Comparison of ENCODE assay signal across 8 cellular contexts in the genomic region with DNA sequence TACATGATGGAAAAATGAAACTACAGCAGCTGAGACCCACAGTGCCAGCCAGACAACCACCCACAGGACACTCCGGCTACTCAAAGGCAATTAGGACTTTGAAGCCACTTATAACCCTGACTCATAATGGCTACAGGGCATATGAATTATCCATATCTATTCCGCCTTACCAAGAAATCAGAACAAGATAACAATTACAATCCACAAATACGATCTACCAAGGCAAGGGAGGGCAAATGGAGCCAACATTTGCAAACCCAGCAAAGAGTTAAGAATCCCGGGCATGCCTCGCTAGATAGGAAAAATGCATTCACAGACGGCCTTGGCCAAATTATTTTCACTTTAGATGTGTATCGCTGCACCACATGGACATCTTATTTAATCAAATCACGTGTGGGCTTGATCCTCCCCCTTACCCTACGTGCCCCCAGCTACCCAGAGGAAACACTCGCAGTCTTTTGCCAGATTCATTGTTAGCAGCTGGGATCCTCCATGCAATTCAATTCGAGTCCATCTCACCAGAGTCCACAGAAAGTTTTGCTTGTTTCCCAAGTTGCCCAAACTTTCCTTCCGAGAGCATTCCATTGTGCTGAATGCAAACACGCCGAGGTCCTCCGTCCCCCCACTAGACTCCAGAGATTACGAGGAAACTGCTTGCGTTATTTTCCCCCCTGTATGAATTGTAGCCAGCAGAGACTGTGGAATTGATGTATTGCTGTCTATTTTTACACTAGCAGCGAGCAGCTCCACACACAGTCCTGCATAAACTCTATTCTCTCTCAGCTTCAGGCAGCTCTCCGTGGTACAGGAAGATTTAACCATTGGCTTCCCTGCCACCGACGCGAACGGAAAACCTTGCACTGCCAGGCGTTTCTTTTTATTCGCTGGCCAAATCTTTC. TPM values are rescaled to one million over a fixed set of nuclear protein-coding genes. Genes with fewer than 3 reads are reported as not detected.
DNase-seq lines count a peak whose midpoint lies in the region; ATAC-seq, FAIRE-seq and TF ChIP-seq lines count a peak whose summit lies in the region.

No MANE protein-coding gene starts in this region.

- POLR2A ChIA-PET in A549 (lab: Yijun Ruan, JAX): no interaction called here

- no peak for TF ChIP-seq CTCF in A549 (IDR thresholded peaks at IDR 0.05)
- no peak for TF ChIP-seq CTCF in epithelial cell of proximal tubule (conservative IDR thresholded peaks at IDR 0.05; ENCODE audit: low read depth, low read length)

- H3K9me3 ChIP-seq in A549: no peaks in the 10 kb centered on the region

- FAIRE-seq in A549 (lab: Jason Lieb, UNC): no peak

- no peak for TF ChIP-seq EP300 in A549 (IDR thresholded peaks at IDR 0.05)

- no peak overlapping the region for H3K27ac ChIP-seq in A549

- TF ChIP-seq POLR2A in A549 (IDR thresholded peaks at IDR 0.05; ENCODE audit: low read length): no peak

- no peak for DNase-seq in A549 (ENCODE audit: low read depth in 1 of 2, low spot score in 1 of 2)
- DNase-seq in LHCN-M2 (ENCODE audit: low read depth): peak; percentile 44
- DNase-seq in epithelial cell of proximal tubule (ENCODE audit: low read depth): no peak
- peak; percentile 44 for DNase-seq in mucosa of gallbladder (ENCODE audit: low spot score)
- DNase-seq in NCI-H1694 treated with DMSO at 0.1 percent for 48 hours (lab: John Stamatoyannopoulos, UW): no peak
- DNase-seq in NCI-H1048 (lab: John Stamatoyannopoulos, UW): no peak

- CTCF ChIA-PET in A549 (lab: Yijun Ruan, JAX): no interaction called here

- peak overlapping the region; percentile 66 for H3K4me2 ChIP-seq in A549

- no peak for TF ChIP-seq RAD21 in A549 (conservative IDR thresholded peaks at IDR 0.05 in 1 of 2, IDR thresholded peaks at IDR 0.05 in 1 of 2)

- H3K4me1 ChIP-seq in A549: no peaks in the 10 kb centered on the region; the same call in 2 of the 3 replicates

- H3K4me3 ChIP-seq in A549 (peak overlapping the region; percentile 27; the same call in 2 of the 3 replicates), epithelial cell of proximal tubule (ENCODE audit: low read depth, low read length) (peak overlapping the region; percentile 81)

- WGBS in A549 (ENCODE audit: missing lambda C conversion rate): 11% methylated on average over 25 of the region's 25 CpGs

- ATAC-seq in A549 (peak in 1 of 2 experiments; percentile 37; a peak in 2 of 6 replicates), HG03342 (IDR thresholded peaks at IDR 0.05; ENCODE audit: unreplicated experiment) (no peak), GM19397 (IDR thresholded peaks at IDR 0.05; ENCODE audit: unreplicated experiment) (no peak)

TF ChIP-seq in A549, 52 proteins besides CTCF, POLR2A, EP300 and RAD21:
- TF ChIP-seq, protein P1, sequence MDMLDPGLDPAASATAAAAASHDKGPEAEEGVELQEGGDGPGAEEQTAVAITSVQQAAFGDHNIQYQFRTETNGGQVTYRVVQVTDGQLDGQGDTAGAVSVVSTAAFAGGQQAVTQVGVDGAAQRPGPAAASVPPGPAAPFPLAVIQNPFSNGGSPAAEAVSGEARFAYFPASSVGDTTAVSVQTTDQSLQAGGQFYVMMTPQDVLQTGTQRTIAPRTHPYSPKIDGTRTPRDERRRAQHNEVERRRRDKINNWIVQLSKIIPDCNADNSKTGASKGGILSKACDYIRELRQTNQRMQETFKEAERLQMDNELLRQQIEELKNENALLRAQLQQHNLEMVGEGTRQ (IDR thresholded peaks at IDR 0.05): no peak
- TF ChIP-seq, protein P2, sequence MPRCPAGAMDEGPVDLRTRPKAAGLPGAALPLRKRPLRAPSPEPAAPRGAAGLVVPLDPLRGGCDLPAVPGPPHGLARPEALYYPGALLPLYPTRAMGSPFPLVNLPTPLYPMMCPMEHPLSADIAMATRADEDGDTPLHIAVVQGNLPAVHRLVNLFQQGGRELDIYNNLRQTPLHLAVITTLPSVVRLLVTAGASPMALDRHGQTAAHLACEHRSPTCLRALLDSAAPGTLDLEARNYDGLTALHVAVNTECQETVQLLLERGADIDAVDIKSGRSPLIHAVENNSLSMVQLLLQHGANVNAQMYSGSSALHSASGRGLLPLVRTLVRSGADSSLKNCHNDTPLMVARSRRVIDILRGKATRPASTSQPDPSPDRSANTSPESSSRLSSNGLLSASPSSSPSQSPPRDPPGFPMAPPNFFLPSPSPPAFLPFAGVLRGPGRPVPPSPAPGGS (IDR thresholded peaks at IDR 0.05): no peak
- no peak for TF ChIP-seq HOXB13 (CRISPR knock-in tag; IDR thresholded peaks at IDR 0.05; ENCODE audit: low read depth)
- no peak for TF ChIP-seq KDM1A (IDR thresholded peaks at IDR 0.05; ENCODE audit: low read depth)
- TF ChIP-seq TP53 (CRISPR knock-in tag; IDR thresholded peaks at IDR 0.05): no peak
- TF ChIP-seq, protein P3, sequence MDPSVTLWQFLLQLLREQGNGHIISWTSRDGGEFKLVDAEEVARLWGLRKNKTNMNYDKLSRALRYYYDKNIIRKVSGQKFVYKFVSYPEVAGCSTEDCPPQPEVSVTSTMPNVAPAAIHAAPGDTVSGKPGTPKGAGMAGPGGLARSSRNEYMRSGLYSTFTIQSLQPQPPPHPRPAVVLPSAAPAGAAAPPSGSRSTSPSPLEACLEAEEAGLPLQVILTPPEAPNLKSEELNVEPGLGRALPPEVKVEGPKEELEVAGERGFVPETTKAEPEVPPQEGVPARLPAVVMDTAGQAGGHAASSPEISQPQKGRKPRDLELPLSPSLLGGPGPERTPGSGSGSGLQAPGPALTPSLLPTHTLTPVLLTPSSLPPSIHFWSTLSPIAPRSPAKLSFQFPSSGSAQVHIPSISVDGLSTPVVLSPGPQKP (IDR thresholded peaks at IDR 0.05; ENCODE audit: low read depth, low read length): no peak
- TF ChIP-seq GATA3 (IDR thresholded peaks at IDR 0.05; ENCODE audit: borderline replicate concordance): no peak
- TF ChIP-seq, protein P4, sequence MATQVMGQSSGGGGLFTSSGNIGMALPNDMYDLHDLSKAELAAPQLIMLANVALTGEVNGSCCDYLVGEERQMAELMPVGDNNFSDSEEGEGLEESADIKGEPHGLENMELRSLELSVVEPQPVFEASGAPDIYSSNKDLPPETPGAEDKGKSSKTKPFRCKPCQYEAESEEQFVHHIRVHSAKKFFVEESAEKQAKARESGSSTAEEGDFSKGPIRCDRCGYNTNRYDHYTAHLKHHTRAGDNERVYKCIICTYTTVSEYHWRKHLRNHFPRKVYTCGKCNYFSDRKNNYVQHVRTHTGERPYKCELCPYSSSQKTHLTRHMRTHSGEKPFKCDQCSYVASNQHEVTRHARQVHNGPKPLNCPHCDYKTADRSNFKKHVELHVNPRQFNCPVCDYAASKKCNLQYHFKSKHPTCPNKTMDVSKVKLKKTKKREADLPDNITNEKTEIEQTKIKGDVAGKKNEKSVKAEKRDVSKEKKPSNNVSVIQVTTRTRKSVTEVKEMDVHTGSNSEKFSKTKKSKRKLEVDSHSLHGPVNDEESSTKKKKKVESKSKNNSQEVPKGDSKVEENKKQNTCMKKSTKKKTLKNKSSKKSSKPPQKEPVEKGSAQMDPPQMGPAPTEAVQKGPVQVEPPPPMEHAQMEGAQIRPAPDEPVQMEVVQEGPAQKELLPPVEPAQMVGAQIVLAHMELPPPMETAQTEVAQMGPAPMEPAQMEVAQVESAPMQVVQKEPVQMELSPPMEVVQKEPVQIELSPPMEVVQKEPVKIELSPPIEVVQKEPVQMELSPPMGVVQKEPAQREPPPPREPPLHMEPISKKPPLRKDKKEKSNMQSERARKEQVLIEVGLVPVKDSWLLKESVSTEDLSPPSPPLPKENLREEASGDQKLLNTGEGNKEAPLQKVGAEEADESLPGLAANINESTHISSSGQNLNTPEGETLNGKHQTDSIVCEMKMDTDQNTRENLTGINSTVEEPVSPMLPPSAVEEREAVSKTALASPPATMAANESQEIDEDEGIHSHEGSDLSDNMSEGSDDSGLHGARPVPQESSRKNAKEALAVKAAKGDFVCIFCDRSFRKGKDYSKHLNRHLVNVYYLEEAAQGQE (IDR thresholded peaks at IDR 0.05): no peak

RNA-seq across cellular contexts. Expression of a gene that starts 1.2 kb away (rescaled TPM):
- 0.04 TPM in 2 replicates for polyA plus RNA-seq in A549 (2011; rRNA removed)
- not detected in 2 replicates for polyA plus RNA-seq in A549 (2012; cell fraction: cytosol; rRNA removed)
- not detected in 2 replicates for polyA plus RNA-seq in A549 (2012; cell fraction: nucleus; rRNA removed)
- 0.04 to 0.07 TPM (median 0.07 TPM) in 3 replicates for polyA plus RNA-seq in A549 (2017; fragmentation: RNase III; extraction: RNeasy Plus Mini Kit Qiagen cat#74134 plus additional on column Dnase treatment)
- polyA minus RNA-seq in A549 (2011; rRNA and poly(A)+ RNA removed): 0.63 and 1.0 TPM in 2 replicates
- total RNA-seq in LHCN-M2 (2014; rRNA removed): 0.90 and 0.98 TPM in 2 replicates
- 0.10 TPM for polyA plus RNA-seq in LHCN-M2 (2012)
- 0.72 and 1.4 TPM in 2 replicates for total RNA-seq in epithelial cell of proximal tubule
- 28.9 TPM for total RNA-seq in mucosa of gallbladder

Comparison
In these comparisons a context has a peak if more than half of its experiments do, and no peak if none do; other contexts are left out.
1. DNase-seq: peak in LHCN-M2 (single experiment) and mucosa of gallbladder (single experiment); none in A549 (0 of 2), epithelial cell of proximal tubule (single experiment), NCI-H1694 treated with DMSO at 0.1 percent for 48 hours (single experiment) and NCI-H1048 (single experiment).
2. RNA of a gene that starts 1.2 kb away (total RNA-seq): 28.9 TPM in mucosa of gallbladder (single experiment); 0.72 to 1.4 TPM in epithelial cell of proximal tubule and 0.90 to 0.98 TPM in LHCN-M2; every median in the first group is over 10 times any median in the second.